Comparison of ENCODE assay signal across 25 cellular contexts in the genomic region with DNA sequence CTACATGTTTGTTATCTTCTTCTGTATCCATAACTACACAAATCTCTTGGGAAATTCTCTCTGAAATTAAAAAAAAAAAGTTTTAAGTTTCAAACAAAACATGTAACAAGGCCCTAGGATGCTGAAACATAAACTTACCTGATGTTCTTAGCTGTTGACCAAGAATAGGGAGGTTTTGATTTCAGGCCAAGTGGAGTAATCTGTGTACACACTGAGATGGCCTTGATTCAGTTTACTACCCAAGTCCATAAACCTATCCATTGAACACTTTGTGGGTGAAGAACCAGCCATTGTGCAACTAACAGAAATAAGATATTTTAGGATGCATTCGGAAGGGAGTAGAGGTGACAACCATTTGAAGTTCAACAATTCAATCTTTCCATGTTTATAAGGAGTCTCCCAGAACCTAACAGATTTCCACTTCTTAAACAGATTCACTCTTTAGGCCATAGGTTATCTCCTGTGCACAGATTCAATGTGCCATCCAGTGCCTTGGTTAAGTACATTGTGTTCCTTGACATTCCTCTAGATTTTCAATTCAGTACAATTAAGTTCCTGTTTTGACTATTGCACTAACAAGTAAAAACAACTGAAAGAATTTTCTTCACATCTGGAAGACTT.
"Had no signal": no experiment of that assay in that cellular context is flagged by ENCODE, and none has a peak within 500 bp of the region (broad histone marks: within the 10 kb centered on the region; RNA-seq: fewer than 3 reads in every experiment).

No MANE protein-coding gene starts in this region.

- H3K9me3 ChIP-seq: adrenal gland, breast epithelium, SJSA1 had no signal

- H3K4me3 ChIP-seq: adrenal gland, breast epithelium, SJSA1 had no signal

- H3K36me3 ChIP-seq: adrenal gland, breast epithelium, SJSA1 had no signal

- H3K9ac ChIP-seq: KMS-11 had no signal

- ATAC-seq: activated CD4-positive, CD25-positive, alpha-beta regulatory T cell treated with anti-CD3 and anti-CD28 coated beads, Interleukin-2, amount 50 U/mL, for 24 hours; activated CD8-positive, alpha-beta T cell treated with anti-CD3 and anti-CD28 coated beads for 36 hours; activated T-cell treated with anti-CD3 and anti-CD28 coated beads, Interleukin-2, amount 50 U/mL, for 72 hours; Panc1; SK-N-SH treated with all-trans-retinoic acid at 6 μM for 48 hours had no signal

- H3K4me2 ChIP-seq: KMS-11 had no signal

- H3K27me3 ChIP-seq: adrenal gland, breast epithelium, SJSA1 had no signal

- H3K27ac ChIP-seq: adrenal gland, breast epithelium, KMS-11, SJSA1 had no signal

- H3K4me1 ChIP-seq: adrenal gland, breast epithelium, SJSA1 had no signal

- DNase-seq: activated CD4-positive, alpha-beta T cell treated with anti-CD3 and anti-CD28 coated beads for 4 hours; activated CD8-positive, alpha-beta memory T cell treated with anti-CD3 and anti-CD28 coated beads, Interleukin-2, amount 50 U/mL, for 4 hours; activated CD8-positive, alpha-beta T cell treated with anti-CD3 and anti-CD28 coated beads for 36 hours; activated gamma-delta T cell treated with Interleukin-2 at 50 U/mL for 16 hours; activated naive CD4-positive, alpha-beta T cell treated with anti-CD3 and anti-CD28 coated beads, Interleukin-2, amount 10 ng/mL, durations not matched to agents 7 days and 5 days; activated naive CD8-positive, alpha-beta T cell treated with anti-CD3 and anti-CD28 coated beads, Interleukin-2, amount 10 ng/mL, durations not matched to agents 7 days and 5 days; activated T-cell treated with anti-CD3 and anti-CD28 coated beads, Interleukin-2, amount 50 U/mL, for 72 hours; adrenal gland; aorta; NCI-H1105 treated with DMSO at 0.1 percent for 48 hours; NCI-H1436 treated with DMSO at 0.1 percent for 48 hours; NCI-H187; NCI-H2081; NCI-H510A treated with DMSO at 0.1 percent for 48 hours; NCI-H69; NK-92 treated with Interleukin-12 subunit alpha and Interleukin-12 subunit beta, amount 100 ng/mL, for 24 hours; OCI-M1; SHP77; SW 1271 had no signal
